In genomic region chr2:46025081-46025480, GRCh38 we compare ENCODE assay signal across 18 cellular contexts.
DNase-seq lines count a peak whose midpoint lies in the region; ATAC-seq, FAIRE-seq and TF ChIP-seq lines count a peak whose summit lies in the region.
"Had no signal": no experiment of that assay in that cellular context is flagged by ENCODE, and none has a peak within 500 bp of the region (broad histone marks: within the 10 kb centered on the region; RNA-seq: fewer than 3 reads in every experiment).

No MANE protein-coding gene starts in this region.

- H3K36me3 Mint-ChIP-seq in progenitor cell of endocrine pancreas (ENCODE audit: insufficient read depth): no peaks in the 10 kb centered on the region
- H3K36me3 Mint-ChIP-seq in T-cell: peaks cover 38% of the 10 kb centered on the region
- H3K36me3 Mint-ChIP-seq: CD8-positive, alpha-beta T cell had no signal

- CTCF ChIA-PET in T-cell (lab: Charles Lee): interaction anchor here in 1 of 2 donors (1.5 kb wide), 1 partner anchor 35 kb away, joined by 6 read pairs; no protein-coding TSS in a partner anchor

- peak overlapping the region; percentile 65 for H3K27ac ChIP-seq in hepatocyte
- H3K27ac ChIP-seq: 22Rv1 had no signal

- no peak for ATAC-seq in T-cell (replicated peaks in 1 of 4)
- ATAC-seq: CD8-positive, alpha-beta T cell; GM23338 had no signal

- no peak overlapping the region for H3K4me2 ChIP-seq in hepatocyte
- H3K4me2 ChIP-seq: GM23338 had no signal

- H3K27ac Mint-ChIP-seq in progenitor cell of endocrine pancreas (peak overlapping the region; percentile 71), T-cell (no peak overlapping the region)
- H3K27ac Mint-ChIP-seq: CD8-positive, alpha-beta T cell; GM23338 had no signal

- H3K9me3 Mint-ChIP-seq in progenitor cell of endocrine pancreas (ENCODE audit: low read depth) (peaks cover 13% of the 10 kb centered on the region), T-cell (no peaks in the 10 kb centered on the region)
- H3K9me3 Mint-ChIP-seq: CD14-positive monocyte; CD8-positive, alpha-beta T cell had no signal

- H3K27me3 ChIP-seq in hepatocyte: no peaks in the 10 kb centered on the region

- no peak for TF ChIP-seq CTCF in hepatocyte (IDR thresholded peaks at IDR 0.05; ENCODE audit: poor library complexity)
- TF ChIP-seq CTCF in progenitor cell of endocrine pancreas (IDR thresholded peaks at IDR 0.05; ENCODE audit: unreplicated experiment): no peak

- DNase-seq in NCI-H82 (lab: John Stamatoyannopoulos, UW) (peak; percentile 48), NCI-H82 treated with DMSO at 0.1 percent for 48 hours (lab: John Stamatoyannopoulos, UW; ENCODE audit: unreplicated experiment) (no peak), hepatocyte (ENCODE audit: low spot score) (no peak), progenitor cell of endocrine pancreas (ENCODE audit: low spot score, unreplicated experiment) (no peak), RCC 7860 (ENCODE audit: low spot score) (no peak), NCI-H446 treated with DMSO at 0.1 percent for 48 hours (lab: John Stamatoyannopoulos, UW) (no peak), T-cell (no peak), SIG-M5 (lab: John Stamatoyannopoulos, UW) (no peak)
- DNase-seq: CD8-positive, alpha-beta T cell; COR-L47; DND-41; GDM1; H7 had no signal

- no peaks in the 10 kb centered on the region for H3K27me3 Mint-ChIP-seq in progenitor cell of endocrine pancreas
- H3K27me3 Mint-ChIP-seq in T-cell: no peaks in the 10 kb centered on the region

- H3K9me3 ChIP-seq in hepatocyte (ENCODE audit: low read depth): no peaks in the 10 kb centered on the region

- H3K4me1 Mint-ChIP-seq in progenitor cell of endocrine pancreas (ENCODE audit: low read depth): peaks cover 18% of the 10 kb centered on the region
- H3K4me1 Mint-ChIP-seq in T-cell: no peaks in the 10 kb centered on the region
- H3K4me1 Mint-ChIP-seq: CD14-positive monocyte had no signal

- H3K36me3 ChIP-seq in hepatocyte (replicated peaks; ENCODE audit: insufficient read depth, low read depth): no peaks in the 10 kb centered on the region

- no peak overlapping the region for H2AFZ ChIP-seq in hepatocyte
- H2AFZ ChIP-seq: GM23338 had no signal

- no peaks in the 10 kb centered on the region for H3K9me2 ChIP-seq in hepatocyte (replicated peaks; ENCODE audit: insufficient read depth)

- no peak overlapping the region for H3K4me3 Mint-ChIP-seq in progenitor cell of endocrine pancreas (ENCODE audit: low read depth)
- H3K4me3 Mint-ChIP-seq in T-cell: no peak overlapping the region
- H3K4me3 Mint-ChIP-seq: CD14-positive monocyte; CD8-positive, alpha-beta T cell; GM23338 had no signal

- WGBS in hepatocyte (ENCODE audit: low lambda C conversion rate, missing lambda C conversion rate): 32% methylated on average over 6 of the region's 6 CpGs

- no peak for FAIRE-seq in RCC 7860 (lab: Jason Lieb, UNC)
- FAIRE-seq: D721Med, GM12892 had no signal

- no peaks in the 10 kb centered on the region for H3K79me2 ChIP-seq in hepatocyte

- H3K4me1 ChIP-seq in hepatocyte (ENCODE audit: insufficient read depth): no peaks in the 10 kb centered on the region

- no peaks in the 10 kb centered on the region for H4K20me1 ChIP-seq in hepatocyte (ENCODE audit: insufficient read depth, poor library complexity, severe bottlenecking)

- POLR2A ChIA-PET in T-cell (lab: Charles Lee): no interaction called here

- H3K4me3 ChIP-seq in hepatocyte: no peak overlapping the region
- H3K4me3 ChIP-seq: GM23338 had no signal
